8 cellular contexts compared by ENCODE assay signal in the genomic region with DNA sequence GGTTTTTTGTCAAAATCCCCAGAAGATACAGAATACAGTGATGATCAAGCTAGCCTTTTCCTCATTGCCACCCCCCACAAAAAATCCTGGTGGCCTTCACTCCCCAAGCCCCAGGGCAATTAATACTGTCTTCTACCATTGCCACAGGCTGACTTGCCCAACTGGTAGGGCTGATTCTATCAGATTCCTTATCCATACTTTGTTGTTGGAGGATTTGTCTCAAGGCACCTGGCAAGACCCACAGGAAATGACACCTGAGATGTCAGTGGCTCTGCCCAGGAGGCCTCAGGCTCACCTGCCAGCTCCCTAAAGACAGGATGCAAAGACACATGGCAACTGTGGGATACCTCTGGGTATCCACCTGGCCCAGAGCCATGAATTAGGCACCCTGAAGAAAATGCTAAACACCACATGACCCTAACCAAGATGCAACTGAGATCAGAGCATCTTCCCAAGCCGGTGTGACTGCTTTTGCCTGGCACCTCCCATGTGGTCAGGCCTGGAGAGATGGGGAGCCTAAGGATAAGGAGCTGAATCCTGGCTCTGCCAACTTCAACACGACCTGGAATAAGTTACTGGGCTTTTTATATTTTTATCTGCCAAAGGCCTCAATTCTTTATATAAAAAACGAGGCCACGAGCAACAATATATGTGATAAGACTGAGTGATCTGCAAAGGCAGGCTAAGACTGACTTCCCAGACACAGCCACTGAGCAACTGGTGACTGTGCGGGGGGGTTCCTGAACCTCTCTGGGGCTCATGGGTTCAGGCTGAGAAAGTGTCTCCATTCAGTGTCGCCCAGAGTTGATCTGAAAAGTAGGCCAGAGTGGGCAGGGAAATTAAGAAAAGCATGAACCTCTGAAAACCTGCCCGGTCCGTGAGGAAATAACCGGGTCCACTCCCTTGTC. TPM values are rescaled to one million over a fixed set of nuclear protein-coding genes. Genes with fewer than 3 reads are reported as not detected.
DNase-seq lines count a peak whose midpoint lies in the region; ATAC-seq, FAIRE-seq and TF ChIP-seq lines count a peak whose summit lies in the region.

No MANE protein-coding gene starts in this region.

- CTCF ChIA-PET in OCI-LY7 (lab: Charles Lee; ENCODE audit: unreplicated experiment), result interaction anchor here (1.0 to 1.4 kb wide), 2 partner anchors 14 to 26 kb away, joined by 3 to 6 read pairs; a partner anchor contains a TSS

- H3K27me3 ChIP-seq in ascending aorta, result no peaks in the 10 kb centered on the region

- H3K4me3 ChIP-seq in OCI-LY7 (ENCODE audit: low read depth, low read length, poor library complexity, severe bottlenecking), result peak overlapping the region; percentile 87
- H3K4me3 ChIP-seq in ascending aorta, result peak overlapping the region; percentile 80 to 94
- H3K4me3 ChIP-seq in kidney (ENCODE audit: low read length in 2 of 2), result peak overlapping the region; percentile 74 to 91

- ATAC-seq in GM21528 (IDR thresholded peaks at IDR 0.05; ENCODE audit: low FRiP score, unreplicated experiment), result peak; percentile 39
- ATAC-seq in GM18505 (IDR thresholded peaks at IDR 0.05; ENCODE audit: unreplicated experiment), result no peak

- H3K9ac ChIP-seq in kidney (ENCODE audit: low read length in 2 of 2), result peak overlapping the region; percentile 66 to 90

- H3K36me3 ChIP-seq in OCI-LY7 (ENCODE audit: insufficient read depth, low read length), result peaks cover 11% of the 10 kb centered on the region; the same call in 1 of the 2 replicates
- H3K36me3 ChIP-seq in ascending aorta, result no peaks in the 10 kb centered on the region
- H3K36me3 ChIP-seq in kidney (ENCODE audit: control insufficient read depth in 1 of 2, insufficient read depth in 2 of 2, low read length in 2 of 2), result peaks cover 0 to 6% of the 10 kb centered on the region in 2 donors

- H3K4me2 ChIP-seq in OCI-LY7 (ENCODE audit: low read length), result peak overlapping the region; percentile 98

- H3K9me3 ChIP-seq in OCI-LY7 (ENCODE audit: low read length) (no peaks in the 10 kb centered on the region), ascending aorta (no peaks in the 10 kb centered on the region), kidney (ENCODE audit: control insufficient read depth in 1 of 2, low read length in 2 of 2) (no peaks in the 10 kb centered on the region)

- intact Hi-C loops in OCI-LY7 (cut with micrococcal nuclease; ENCODE audit: unreplicated experiment) (no loop called here), ascending aorta (cut with DNase I) (loop anchor here (1.0 kb wide), 1 partner anchor 14 kb away; a partner anchor contains a TSS), kidney (cut with DNase I) (no loop called here)

- H3K27ac ChIP-seq in C4-2B (peak overlapping the region; percentile 86), OCI-LY7 (ENCODE audit: low read depth, low read length, poor library complexity, severe bottlenecking) (no peak overlapping the region), ascending aorta (peak overlapping the region; percentile 81 to 85), kidney (ENCODE audit: low read depth in 2 of 2, low read length in 2 of 2) (peak overlapping the region; percentile 54 to 79)

- no peaks in the 10 kb centered on the region for H3K9me2 ChIP-seq in OCI-LY7 (ENCODE audit: insufficient read depth, low read length)

- BruUV-seq in OCI-LY7 (replicated peaks; lab: Mats Ljungman, UMichigan), result no TSS peak

- FAIRE-seq in kidney (lab: Jason Lieb, UNC), result no peak

- H3K79me2 ChIP-seq in OCI-LY7 (ENCODE audit: insufficient read depth, low read depth, low read length), result peaks cover 14% of the 10 kb centered on the region; the same call in 1 of the 2 replicates

- POLR2A ChIA-PET in OCI-LY7 (lab: Charles Lee), result interaction anchor here (0.5 to 8.2 kb wide), 10 partner anchors 8 to 1273 kb away, joined by 3 to 69 read pairs (median 3); a partner anchor contains a TSS

- TF ChIP-seq CTCF in C4-2B (conservative IDR thresholded peaks at IDR 0.05), result no peak
- TF ChIP-seq CTCF in OCI-LY7 (conservative IDR thresholded peaks at IDR 0.05; ENCODE audit: low read length), result no peak
- no peak for TF ChIP-seq CTCF in ascending aorta (IDR thresholded peaks at IDR 0.05)
- no peak for TF ChIP-seq CTCF in kidney (IDR thresholded peaks at IDR 0.05; ENCODE audit: borderline replicate concordance, extremely low read depth, insufficient read depth)

- H4K20me1 ChIP-seq in OCI-LY7 (ENCODE audit: insufficient read depth, low read length), result no peaks in the 10 kb centered on the region

- peak overlapping the region; percentile 95 for H2AFZ ChIP-seq in OCI-LY7 (ENCODE audit: low read length)

- H3K4me1 ChIP-seq in OCI-LY7 (ENCODE audit: insufficient read depth, low read length, poor library complexity, severe bottlenecking), result peaks cover 26% of the 10 kb centered on the region
- peaks cover 9 to 14% of the 10 kb centered on the region in 2 donors for H3K4me1 ChIP-seq in ascending aorta
- peaks cover 17 to 23% of the 10 kb centered on the region in 2 donors for H3K4me1 ChIP-seq in kidney (ENCODE audit: control insufficient read depth in 1 of 2, insufficient read depth in 1 of 2, low read depth in 1 of 2, low read length in 2 of 2)

- TF ChIP-seq POLR2A in GM18505 (IDR thresholded peaks at IDR 0.05; ENCODE audit: borderline replicate concordance, extremely low read depth, insufficient read depth, insufficient read length), result no peak

- DNase-seq in OCI-LY7 (ENCODE audit: low spot score), result peak; percentile 34
- DNase-seq in ascending aorta (ENCODE audit: low spot score in 2 of 2), result no peak
- no peak for DNase-seq in kidney
- peak; percentile 46 for DNase-seq in stimulated activated CD8-positive, alpha-beta memory T cell treated with anti-CD3 and anti-CD28 coated beads, Interleukin-4, amount 100 ng/mL, for 48 hours
- no peak for DNase-seq in GM19238 (ENCODE audit: insufficient read length, low spot score)

RNA-seq across cellular contexts. Expression of a gene that starts 0.9 kb away (rescaled TPM):
- total RNA-seq in OCI-LY7 (2014; rRNA removed; shearing (Covaris generic)), result 58.2 and 71.0 TPM in 2 replicates
- total RNA-seq in OCI-LY7 (2022) (86.6 and 92.5 TPM in 2 replicates), ascending aorta (179 TPM), kidney (83.2 TPM)
- polyA plus RNA-seq in kidney (ENCODE audit: insufficient read depth, low read depth, low replicate concordance), result 611 TPM

RNA-seq across cellular contexts. Expression of a gene that starts 14.3 kb away (rescaled TPM):
- 163 and 178 TPM in 2 replicates for total RNA-seq in OCI-LY7 (2014; rRNA removed; shearing (Covaris generic))
- total RNA-seq in OCI-LY7 (2022) (232 and 261 TPM in 2 replicates), ascending aorta (138 TPM), kidney (165 TPM)
- 34.2 TPM for polyA plus RNA-seq in kidney (ENCODE audit: insufficient read depth, low read depth, low replicate concordance)

Comparison
In these comparisons a context has a peak if more than half of its experiments do, and no peak if none do; other contexts are left out.
1. DNase-seq: peak in OCI-LY7 (single experiment) and stimulated activated CD8-positive, alpha-beta memory T cell treated with anti-CD3 and anti-CD28 coated beads, Interleukin-4, amount 100 ng/mL, for 48 hours (single experiment); none in ascending aorta (0 of 2), kidney (single experiment) and GM19238 (single experiment).
2. Peak in every context shown above with its lines, with median percentiles within 50 percentile points of each other: H3K4me3 ChIP-seq.